Comparison of ENCODE assay signal across 10 cellular contexts in the genomic region with DNA sequence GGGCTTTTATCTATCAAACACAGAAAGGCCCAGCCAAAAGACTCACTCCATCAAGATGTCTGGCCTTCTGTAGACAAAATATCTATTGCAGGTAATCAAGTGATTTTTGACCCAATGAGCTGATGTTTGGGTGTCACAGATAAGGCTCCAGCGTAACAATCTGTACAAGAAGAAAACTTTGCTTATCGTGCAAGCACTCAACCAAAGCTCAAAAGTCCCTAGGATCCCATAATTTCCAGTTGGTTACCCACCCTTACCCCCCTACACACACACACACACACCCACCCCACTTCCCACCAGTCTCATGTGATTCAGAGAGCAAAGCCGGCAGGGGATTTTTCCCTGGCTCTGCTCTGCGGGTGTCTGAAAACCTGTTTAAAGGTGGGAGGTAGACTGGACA. TPM values are rescaled to one million over a fixed set of nuclear protein-coding genes. Genes with fewer than 3 reads are reported as not detected.
DNase-seq lines count a peak whose midpoint lies in the region; ATAC-seq and TF ChIP-seq lines count a peak whose summit lies in the region.
"Had no signal": no experiment of that assay in that cellular context is flagged by ENCODE, and none has a peak within 500 bp of the region (broad histone marks: within the 10 kb centered on the region; RNA-seq: fewer than 3 reads in every experiment).

No MANE protein-coding gene starts in this region.

- peak overlapping the region; percentile 84 for H3K4me3 Mint-ChIP-seq in activated CD4-positive, alpha-beta T cell treated with anti-CD3 and anti-CD28 coated beads, Interleukin-2, amount 10 ng/mL, durations not matched to agents 24 days and 14 days
- peak overlapping the region; percentile 92 for H3K4me3 Mint-ChIP-seq in activated CD8-positive, alpha-beta T cell treated with anti-CD3 and anti-CD28 coated beads for 36 hours

- H3K4me1 Mint-ChIP-seq in activated CD4-positive, alpha-beta T cell treated with anti-CD3 and anti-CD28 coated beads, Interleukin-2, amount 10 ng/mL, durations not matched to agents 24 days and 14 days, result peaks cover 66% of the 10 kb centered on the region
- H3K4me1 Mint-ChIP-seq in activated CD8-positive, alpha-beta T cell treated with anti-CD3 and anti-CD28 coated beads for 36 hours (ENCODE audit: low read depth), result peaks cover 49% of the 10 kb centered on the region

- H3K9ac ChIP-seq in stomach smooth muscle (ENCODE audit: low read length in 2 of 2), result peak overlapping the region; percentile 66 to 96

- no peaks in the 10 kb centered on the region for H3K27me3 Mint-ChIP-seq in activated CD4-positive, alpha-beta T cell treated with anti-CD3 and anti-CD28 coated beads, Interleukin-2, amount 10 ng/mL, durations not matched to agents 24 days and 14 days
- H3K27me3 Mint-ChIP-seq in activated CD8-positive, alpha-beta T cell treated with anti-CD3 and anti-CD28 coated beads for 36 hours, result no peaks in the 10 kb centered on the region

- peak; percentile 77 for DNase-seq in activated CD4-positive, alpha-beta T cell treated with anti-CD3 and anti-CD28 coated beads, Interleukin-2, amount 10 ng/mL, durations not matched to agents 24 days and 14 days
- DNase-seq in activated CD4-positive, alpha-beta T cell treated with anti-CD3 and anti-CD28 coated beads for 48 hours, result no peak
- no peak for DNase-seq in activated CD8-positive, alpha-beta T cell treated with anti-CD3 and anti-CD28 coated beads for 36 hours
- DNase-seq in kidney glomerular epithelial cell (lab: John Stamatoyannopoulos, UW) (peak; percentile 33), RWPE1 (ENCODE audit: low spot score) (no peak), iPS-NIHi11 (ENCODE audit: low spot score) (no peak), NCI-H526 (lab: John Stamatoyannopoulos, UW) (no peak)
- DNase-seq: 8988T, NCI-H1105 treated with DMSO at 0.1 percent for 48 hours had no signal

- peaks cover 6 to 22% of the 10 kb centered on the region in 2 donors for H3K36me3 ChIP-seq in stomach smooth muscle (ENCODE audit: control insufficient read depth in 2 of 2, insufficient read depth in 2 of 2, low read length in 2 of 2)

- H3K27ac Mint-ChIP-seq in activated CD4-positive, alpha-beta T cell treated with anti-CD3 and anti-CD28 coated beads, Interleukin-2, amount 10 ng/mL, durations not matched to agents 24 days and 14 days, result peak overlapping the region; percentile 81
- H3K27ac Mint-ChIP-seq in activated CD8-positive, alpha-beta T cell treated with anti-CD3 and anti-CD28 coated beads for 36 hours, result peak overlapping the region; percentile 73

- no peaks in the 10 kb centered on the region for H3K27me3 ChIP-seq in stomach smooth muscle (ENCODE audit: control insufficient read depth in 1 of 2, insufficient read depth in 2 of 2, low read length in 2 of 2)

- intact Hi-C loops in activated CD4-positive, alpha-beta T cell treated with anti-CD3 and anti-CD28 coated beads, Interleukin-2, amount 10 ng/mL, durations not matched to agents 24 days and 14 days (cut with micrococcal nuclease), result loop anchor here (10.0 kb wide), 2 partner anchors 189 to 329 kb away; a partner anchor contains a TSS
- intact Hi-C loops in activated CD8-positive, alpha-beta T cell treated with anti-CD3 and anti-CD28 coated beads for 36 hours (cut with micrococcal nuclease), result loop anchor here (5.0 kb wide), 1 partner anchor 64 kb away; no protein-coding TSS in a partner anchor

- no peak for TF ChIP-seq CTCF in activated CD8-positive, alpha-beta T cell treated with anti-CD3 and anti-CD28 coated beads for 36 hours (IDR thresholded peaks at IDR 0.05)
- no peak for TF ChIP-seq CTCF in RWPE1 (conservative IDR thresholded peaks at IDR 0.05; ENCODE audit: low read depth)

- no peaks in the 10 kb centered on the region for H3K9me3 ChIP-seq in stomach smooth muscle (ENCODE audit: control insufficient read depth in 2 of 2, low read length in 2 of 2)

- CTCF ChIA-PET in activated CD8-positive, alpha-beta T cell treated with anti-CD3 and anti-CD28 coated beads for 36 hours (lab: Charles Lee), result interaction anchor here (0.8 to 1.4 kb wide), 6 partner anchors 21 to 100 kb away, joined by 3 to 5 read pairs (median 3); no protein-coding TSS in a partner anchor
- CTCF ChIA-PET in RWPE1 (lab: Yijun Ruan, JAX), result no interaction called here

- ATAC-seq in activated CD8-positive, alpha-beta T cell treated with anti-CD3 and anti-CD28 coated beads for 36 hours, result no peak

- H3K27ac ChIP-seq in stomach smooth muscle (ENCODE audit: low read length) (peak overlapping the region; percentile 80), RWPE1 (no peak overlapping the region)

- POLR2A ChIA-PET in activated CD8-positive, alpha-beta T cell treated with anti-CD3 and anti-CD28 coated beads for 36 hours (lab: Charles Lee), result interaction anchor here (1.0 to 9.4 kb wide), 4 partner anchors 13 to 72 kb away, joined by 3 to 71 read pairs (median 4); no protein-coding TSS in a partner anchor
- POLR2A ChIA-PET in RWPE1 (lab: Yijun Ruan, JAX; ENCODE audit: low non-redundant PET), result no interaction called here

- peaks cover 61% of the 10 kb centered on the region for H3K36me3 Mint-ChIP-seq in activated CD4-positive, alpha-beta T cell treated with anti-CD3 and anti-CD28 coated beads, Interleukin-2, amount 10 ng/mL, durations not matched to agents 24 days and 14 days (ENCODE audit: low read depth)
- H3K36me3 Mint-ChIP-seq in activated CD8-positive, alpha-beta T cell treated with anti-CD3 and anti-CD28 coated beads for 36 hours (ENCODE audit: low read depth), result peaks cover 77% of the 10 kb centered on the region

- no peaks in the 10 kb centered on the region for H3K9me3 Mint-ChIP-seq in activated CD4-positive, alpha-beta T cell treated with anti-CD3 and anti-CD28 coated beads, Interleukin-2, amount 10 ng/mL, durations not matched to agents 24 days and 14 days
- H3K9me3 Mint-ChIP-seq in activated CD8-positive, alpha-beta T cell treated with anti-CD3 and anti-CD28 coated beads for 36 hours, result no peaks in the 10 kb centered on the region

- H3K4me3 ChIP-seq in stomach smooth muscle (ENCODE audit: low read length in 2 of 2), result peak overlapping the region; percentile 85 to 89

- peaks cover 57% of the 10 kb centered on the region for H3K4me1 ChIP-seq in stomach smooth muscle (ENCODE audit: control insufficient read depth, insufficient read depth, low read length)

RNA-seq across cellular contexts. Expression of a gene that starts 5.8 kb away (rescaled TPM):
- 29.3 and 31.2 TPM in 2 replicates for total RNA-seq in activated CD4-positive, alpha-beta T cell treated with anti-CD3 and anti-CD28 coated beads, Interleukin-2, amount 10 ng/mL, durations not matched to agents 24 days and 14 days
- 10 to 100 TPM; 40.8 to 42.6 TPM for total RNA-seq in activated CD8-positive, alpha-beta T cell treated with anti-CD3 and anti-CD28 coated beads for 36 hours

Comparison
In these comparisons a context has a peak if more than half of its experiments do, and no peak if none do; other contexts are left out.
1. DNase-seq: peak in activated CD4-positive, alpha-beta T cell treated with anti-CD3 and anti-CD28 coated beads, Interleukin-2, amount 10 ng/mL, durations not matched to agents 24 days and 14 days (single experiment) and kidney glomerular epithelial cell (single experiment); none in activated CD4-positive, alpha-beta T cell treated with anti-CD3 and anti-CD28 coated beads for 48 hours (single experiment), activated CD8-positive, alpha-beta T cell treated with anti-CD3 and anti-CD28 coated beads for 36 hours (single experiment), RWPE1 (single experiment), iPS-NIHi11 (single experiment) and NCI-H526 (0 of 2).